10 cellular contexts compared by ENCODE assay signal in genomic region chr12:108333898-108334699, GRCh38. TPM values are rescaled to one million over a fixed set of nuclear protein-coding genes. Genes with fewer than 3 reads are reported as not detected.
A peak's percentile ranks its signal among the peaks of the same experiment; 100 is the strongest.
DNase-seq lines count a peak whose midpoint lies in the region; ATAC-seq, FAIRE-seq and TF ChIP-seq lines count a peak whose summit lies in the region.
"Had no signal": no experiment of that assay in that cellular context is flagged by ENCODE, and none has a peak within 500 bp of the region (broad histone marks: within the 10 kb centered on the region; RNA-seq: fewer than 3 reads in every experiment).

No MANE protein-coding gene starts in this region.

- ATAC-seq in HG02610 (IDR thresholded peaks at IDR 0.05; ENCODE audit: unreplicated experiment), result peak; percentile 38

- H3K4me1 ChIP-seq in astrocyte (ENCODE audit: insufficient read depth, low read length) (no peaks in the 10 kb centered on the region), H9 (ENCODE audit: insufficient read depth, low read length) (no peaks in the 10 kb centered on the region)

- H2AFZ ChIP-seq in astrocyte (ENCODE audit: low read depth, low read length) (no peak overlapping the region), H9 (ENCODE audit: low read length) (no peak overlapping the region)

- no peak overlapping the region for H3K4me3 ChIP-seq in astrocyte (ENCODE audit: insufficient read depth, low read depth, low read length)

- H4K20me1 ChIP-seq in astrocyte (ENCODE audit: insufficient read depth, low read length) (no peaks in the 10 kb centered on the region), H9 (ENCODE audit: control insufficient read depth, insufficient read depth, insufficient read length) (no peaks in the 10 kb centered on the region)

- H4K91ac ChIP-seq in H9 (ENCODE audit: insufficient read length, low read depth, low read length), result no peak overlapping the region

- no peaks in the 10 kb centered on the region for H3K23me2 ChIP-seq in H9 (ENCODE audit: insufficient read length, low read depth, low read length, poor library complexity, severe bottlenecking)

- H3K4me2 ChIP-seq in astrocyte (ENCODE audit: low read length) (peak overlapping the region; percentile 11), H9 (ENCODE audit: insufficient read depth, insufficient read length, low read length) (no peak overlapping the region)

- H3K9me3 Mint-ChIP-seq in astrocyte (ENCODE audit: unreplicated experiment) (peaks cover 9% of the 10 kb centered on the region), H9 (no peaks in the 10 kb centered on the region)

- H3K56ac ChIP-seq in H9 (ENCODE audit: insufficient read length, low read depth, low read length), result no peak overlapping the region

- H3K27ac Mint-ChIP-seq in astrocyte (ENCODE audit: unreplicated experiment) (peak overlapping the region; percentile 74), H9 (peak overlapping the region in 1 of 3 experiments; percentile 69; a peak in 2 of 7 replicates)

- H3K4me1 Mint-ChIP-seq in astrocyte (ENCODE audit: low read depth, unreplicated experiment), result peaks cover 15% of the 10 kb centered on the region
- peaks cover 10 to 20% of the 10 kb centered on the region in 2 experiments for H3K4me1 Mint-ChIP-seq in H9

- H3K4me3 Mint-ChIP-seq in astrocyte (ENCODE audit: unreplicated experiment) (peak overlapping the region; percentile 6), H9 (no peak overlapping the region; a peak in 1 of 5 replicates)

- no peaks in the 10 kb centered on the region for H3K79me1 ChIP-seq in H9 (ENCODE audit: insufficient read depth, low read depth, low read length, poor library complexity, severe bottlenecking)

- H3K18ac ChIP-seq in H9 (ENCODE audit: insufficient read length, low read depth, low read length), result no peak overlapping the region

- H3K27ac ChIP-seq in astrocyte (ENCODE audit: low read depth, low read length), result no peak overlapping the region
- H3K27ac ChIP-seq in H9 (ENCODE audit: insufficient read length, low read depth, low read length), result no peak overlapping the region

- no peaks in the 10 kb centered on the region for H3K36me3 ChIP-seq in astrocyte (ENCODE audit: insufficient read depth, low read length)

- H3T11ph ChIP-seq in H9 (ENCODE audit: low read length), result no peak overlapping the region

- no peak overlapping the region for H3K4ac ChIP-seq in H9 (ENCODE audit: low read depth, low read length)

- no peak overlapping the region for H2BK20ac ChIP-seq in H9 (ENCODE audit: low read depth, low read length, poor library complexity, severe bottlenecking)

- TF ChIP-seq CTCF in GM13976 (IDR thresholded peaks at IDR 0.05; ENCODE audit: borderline replicate concordance, control extremely low read depth, extremely low read depth, insufficient read depth, missing control alignments) (no peak), astrocyte (IDR thresholded peaks at IDR 0.05; ENCODE audit: insufficient read depth, low read depth, low read length) (no peak), H9 (conservative IDR thresholded peaks at IDR 0.05) (no peak)

- DNase-seq in GM13976 (ENCODE audit: low spot score), result peak; percentile 69
- peak; percentile 17 for DNase-seq in astrocyte (ENCODE audit: low read depth)
- peak; percentile 46 for DNase-seq in occipital lobe (lab: John Stamatoyannopoulos, UW)
- DNase-seq in NK-92 treated with Interleukin-12 subunit alpha and Interleukin-12 subunit beta, amount 100 ng/mL, for 24 hours (lab: John Stamatoyannopoulos, UW), result no peak
- no peak for DNase-seq in NCI-H510A treated with DMSO at 0.1 percent for 48 hours (lab: John Stamatoyannopoulos, UW)
- no peak for DNase-seq in H9
- no peak for DNase-seq in activated T-cell treated with anti-CD3 and anti-CD28 coated beads for 4 hours
- DNase-seq: effector CD8-positive, alpha-beta T cell; right cardiac atrium had no signal

- no peak for FAIRE-seq in astrocyte (lab: Jason Lieb, UNC)

- H4K5ac ChIP-seq in H9 (ENCODE audit: insufficient read length, low read depth, low read length), result no peak overlapping the region

- no peak overlapping the region for H3K23ac ChIP-seq in H9 (ENCODE audit: insufficient read length, low read depth, low read length)

- no peak overlapping the region for H2BK15ac ChIP-seq in H9 (ENCODE audit: low read depth, low read length)

- H3K27me3 ChIP-seq in astrocyte (ENCODE audit: insufficient read depth, low read length) (no peaks in the 10 kb centered on the region), H9 (ENCODE audit: insufficient read depth, low read length) (no peaks in the 10 kb centered on the region)

- peaks cover 3% of the 10 kb centered on the region for H3K9me3 ChIP-seq in astrocyte (ENCODE audit: insufficient read depth, low read depth, low read length)
- H3K9me3 ChIP-seq in H9 (ENCODE audit: control insufficient read depth, low read depth, low read length), result no peaks in the 10 kb centered on the region

- in situ Hi-C loops in GM13976 (cut with MboI; ENCODE audit: low sequenced_read_pairs, unreplicated experiment), result no loop called here

- peaks cover 1% of the 10 kb centered on the region for H3K36me3 Mint-ChIP-seq in astrocyte (ENCODE audit: low read depth, unreplicated experiment)
- H3K36me3 Mint-ChIP-seq in H9 (ENCODE audit: insufficient read depth in 1 of 3, low read depth in 3 of 3), result no peaks in the 10 kb centered on the region

- no CpG with 5 or more reads among the region's 10 CpGs for WGBS in H9 (ENCODE audit: extremely low coverage, insufficient read length, low lambda C conversion rate)

- no peak overlapping the region for H2BK12ac ChIP-seq in H9 (ENCODE audit: insufficient read length, low read depth, low read length)

- H3K9ac ChIP-seq in astrocyte (ENCODE audit: low read length) (no peak overlapping the region), H9 (ENCODE audit: extremely low read depth, insufficient read length, low read length) (no peak overlapping the region)

- H4K8ac ChIP-seq in H9 (replicated peaks; ENCODE audit: insufficient read length, low read depth, low read length), result no peak overlapping the region

- H2BK5ac ChIP-seq in H9 (ENCODE audit: insufficient read length, low read length), result no peak overlapping the region

- H2AK5ac ChIP-seq in H9 (ENCODE audit: insufficient read length, low read length), result no peak overlapping the region

- no peak overlapping the region for H2BK120ac ChIP-seq in H9 (ENCODE audit: low read depth, low read length, poor library complexity, severe bottlenecking)

- H3K27me3 Mint-ChIP-seq in astrocyte (ENCODE audit: low read depth, unreplicated experiment) (peaks cover 19% of the 10 kb centered on the region), H9 (ENCODE audit: low read depth) (no peaks in the 10 kb centered on the region; the same call in 1 of the 2 replicates)

- H3K79me2 ChIP-seq in astrocyte (ENCODE audit: insufficient read depth, low read length) (no peaks in the 10 kb centered on the region), H9 (ENCODE audit: insufficient read depth, low read length) (no peaks in the 10 kb centered on the region)

- H3K14ac ChIP-seq in H9 (ENCODE audit: insufficient read depth, low read length), result no peak overlapping the region

RNA-seq across cellular contexts. Expression of gene CMKLR1, which starts 5.0 kb away (rescaled TPM):
- total RNA-seq in astrocyte, result 0.57 and 2.2 TPM in 2 replicates
- total RNA-seq in occipital lobe, result 1.7 TPM
- 0.66 and 0.83 TPM in 2 replicates for total RNA-seq in H9 (2021)

Comparison
In these comparisons a context has a peak if more than half of its experiments do, and no peak if none do; other contexts are left out.
1. DNase-seq: peak in GM13976 (single experiment), astrocyte (single experiment) and occipital lobe (single experiment); none in NK-92 treated with Interleukin-12 subunit alpha and Interleukin-12 subunit beta, amount 100 ng/mL, for 24 hours (single experiment), NCI-H510A treated with DMSO at 0.1 percent for 48 hours (single experiment), H9 (single experiment) and activated T-cell treated with anti-CD3 and anti-CD28 coated beads for 4 hours (single experiment).